In the genomic region with DNA sequence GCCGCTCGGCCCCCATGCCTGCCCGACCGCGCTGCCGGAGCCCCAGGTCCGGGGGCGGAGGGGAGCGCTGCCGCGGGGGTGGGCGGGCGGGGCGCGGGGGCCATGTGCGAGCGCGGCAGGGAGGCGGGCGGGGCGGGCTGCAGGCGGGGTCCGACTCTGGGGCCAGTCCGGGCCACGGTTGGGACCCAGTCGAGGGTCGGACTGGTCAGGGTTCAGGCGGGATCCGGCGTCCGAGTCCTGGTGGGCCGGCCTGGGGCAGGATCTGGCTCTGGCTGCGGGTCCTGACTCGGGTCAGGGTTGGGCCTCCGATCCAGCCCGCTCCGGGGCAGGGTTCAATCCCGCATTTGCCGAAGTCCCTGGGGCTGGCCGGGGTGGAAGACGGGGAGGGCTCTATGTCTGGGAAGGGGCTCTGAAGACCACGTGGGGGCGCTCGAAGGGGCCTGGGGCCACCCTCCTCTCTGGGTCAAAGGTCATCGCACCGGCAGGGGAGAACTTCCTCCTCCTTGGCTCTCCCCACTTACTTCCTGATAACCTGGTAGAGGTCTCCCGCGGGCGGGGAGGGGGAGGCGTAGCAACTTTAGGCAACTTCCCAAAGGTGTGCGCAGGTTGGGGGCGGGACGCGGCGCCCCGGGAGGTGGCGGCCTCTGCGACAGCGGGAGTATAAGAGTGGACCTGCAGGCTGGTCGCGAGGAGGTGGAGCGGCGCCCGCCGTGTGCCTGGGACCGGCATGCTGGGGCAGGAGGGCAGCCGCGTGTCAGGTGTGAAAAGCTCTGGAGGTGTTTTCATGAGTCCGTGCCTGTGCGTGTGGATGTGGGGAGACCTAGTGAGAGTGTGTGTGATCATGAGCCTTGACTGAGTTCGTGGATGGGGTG, we compare ENCODE assay signal across 8 cellular contexts. TPM values are rescaled to one million over a fixed set of nuclear protein-coding genes. Genes with fewer than 3 reads are reported as not detected.
DNase-seq lines count a peak whose midpoint lies in the region; ATAC-seq lines count a peak whose summit lies in the region.

No MANE protein-coding gene starts in this region.

- H3K27me3 Mint-ChIP-seq in naive thymus-derived CD8-positive, alpha-beta T cell, result peaks cover 1 to 7% (median 5%) of the 10 kb centered on the region in 5 donors

- H3K4me1 Mint-ChIP-seq in naive thymus-derived CD8-positive, alpha-beta T cell, result peaks cover 18 to 40% (median 34%) of the 10 kb centered on the region in 4 donors

- H3K4me1 ChIP-seq in NT2/D1 (ENCODE audit: insufficient read depth, insufficient read length) (peaks cover 15% of the 10 kb centered on the region), esophagus (ENCODE audit: control insufficient read depth in 2 of 2, insufficient read depth in 2 of 2, low read length in 1 of 2) (peaks cover 6 to 12% of the 10 kb centered on the region in 2 donors)

- peak overlapping the region; percentile 97 for H3K9ac ChIP-seq in NT2/D1 (ENCODE audit: insufficient read length, low read depth)

- peak; percentile 22 for ATAC-seq in HG03066 (IDR thresholded peaks at IDR 0.05; ENCODE audit: low read depth, unreplicated experiment)
- ATAC-seq in naive thymus-derived CD8-positive, alpha-beta T cell, result peak; percentile 20 to 26
- peak; percentile 15 for ATAC-seq in stimulated activated naive CD8-positive, alpha-beta T cell treated with anti-CD3 and anti-CD28 coated beads, Interleukin-15, Interleukin-2, amounts not matched to agents 100 U/mL and 50 U/mL, for 24 hours

- peak overlapping the region; percentile 82 for H3K4me3 ChIP-seq in NT2/D1 (ENCODE audit: insufficient read length, low read depth)
- H3K4me3 ChIP-seq in esophagus (ENCODE audit: low read depth in 1 of 2, low read length in 2 of 2), result peak overlapping the region; percentile 59 to 74

- POLR2A ChIA-PET in naive thymus-derived CD8-positive, alpha-beta T cell (lab: Charles Lee), result interaction anchor here (1.0 to 7.5 kb wide), 11 partner anchors 11 to 120 kb away, joined by 3 to 113 read pairs (median 7); partner anchors contain the start of genes BAD, FERMT3, GPR137 and PPP1R14B

- H3K36me3 Mint-ChIP-seq in naive thymus-derived CD8-positive, alpha-beta T cell, result peaks cover 0 to 13% (median 0%) of the 10 kb centered on the region in 3 donors

- peak overlapping the region; percentile 88 to 99 (median 96) for H3K4me3 Mint-ChIP-seq in naive thymus-derived CD8-positive, alpha-beta T cell

- WGBS in esophagus, 2 donors, result 0 to 1% methylated on average over 61 to 71 of the region's 71 CpGs

- peak overlapping the region; percentile 88 to 94 for H3K27ac ChIP-seq in esophagus (ENCODE audit: low read depth in 2 of 2, low read length in 1 of 2)

- DNase-seq in NCI-H2081 (lab: John Stamatoyannopoulos, UW) (peak; percentile 34 to 47), NCI-H2081 treated with DMSO at 0.1 percent for 48 hours (lab: John Stamatoyannopoulos, UW) (no peak), NT2/D1 (ENCODE audit: low read depth, low spot score) (peak; percentile 58)
- DNase-seq in activated CD8-positive, alpha-beta memory T cell treated with anti-CD3 and anti-CD28 coated beads, Interleukin-2, amount 50 U/mL, for 48 hours, result peak; percentile 84
- peak; percentile 53 to 85 (median 60) for DNase-seq in naive thymus-derived CD8-positive, alpha-beta T cell
- peak; percentile 77 for DNase-seq in stimulated activated naive CD8-positive, alpha-beta T cell treated with anti-CD3 and anti-CD28 coated beads, Interleukin-15, Interleukin-2, amounts not matched to agents 100 U/mL and 50 U/mL, for 24 hours

- H3K27me3 ChIP-seq in NT2/D1 (ENCODE audit: insufficient read depth, insufficient read length) (peaks cover 8% of the 10 kb centered on the region), esophagus (ENCODE audit: control insufficient read depth in 1 of 2, insufficient read depth in 2 of 2, low read length in 2 of 2) (no peaks in the 10 kb centered on the region)

- no peaks in the 10 kb centered on the region for H3K9me3 Mint-ChIP-seq in naive thymus-derived CD8-positive, alpha-beta T cell

- no peaks in the 10 kb centered on the region for H3K9me3 ChIP-seq in NT2/D1 (ENCODE audit: insufficient read depth, low read length)
- H3K9me3 ChIP-seq in esophagus (ENCODE audit: control insufficient read depth in 2 of 2, insufficient read depth in 1 of 2, low read depth in 1 of 2, low read length in 1 of 2), result no peaks in the 10 kb centered on the region

- peak overlapping the region; percentile 86 to 97 (median 94) for H3K27ac Mint-ChIP-seq in naive thymus-derived CD8-positive, alpha-beta T cell

- H3K36me3 ChIP-seq in NT2/D1 (ENCODE audit: insufficient read depth, insufficient read length, low read length) (peaks cover 13% of the 10 kb centered on the region), esophagus (ENCODE audit: control insufficient read depth in 2 of 2, insufficient read depth in 2 of 2, low read length in 1 of 2) (peaks cover 0 to 7% of the 10 kb centered on the region in 2 donors)

RNA-seq across cellular contexts. Expression of gene ESRRA, which starts 0.6 kb away (rescaled TPM):
- 10 to 100 TPM; 63.7 to 85.4 TPM for polyA plus RNA-seq in esophagus
- total RNA-seq in naive thymus-derived CD8-positive, alpha-beta T cell, result 10 to 100 TPM; 19.9 to 24.9 TPM
- 1 to 10 TPM; 3.5 to 9.1 (median 4.8) TPM for polyA plus RNA-seq in naive thymus-derived CD8-positive, alpha-beta T cell

RNA-seq across cellular contexts. Expression of gene CATSPERZ, which starts 5.8 kb away (rescaled TPM):
- under 1 TPM; 0.37 to 0.39 TPM for polyA plus RNA-seq in esophagus
- not detected for total RNA-seq in naive thymus-derived CD8-positive, alpha-beta T cell
- polyA plus RNA-seq in naive thymus-derived CD8-positive, alpha-beta T cell, result not detected

RNA-seq across cellular contexts. Expression of gene TRMT112, which starts 11.4 kb away (rescaled TPM):
- polyA plus RNA-seq in esophagus, result 100 to 1,000 TPM; 201 to 211 TPM
- total RNA-seq in naive thymus-derived CD8-positive, alpha-beta T cell, result 100 to 1,000 TPM; 159 to 162 TPM
- polyA plus RNA-seq in naive thymus-derived CD8-positive, alpha-beta T cell, result 100 to 1,000 TPM; 509 to 524 (median 515) TPM

RNA-seq across cellular contexts. Expression of gene PRDX5, which starts 12.0 kb away (rescaled TPM):
- polyA plus RNA-seq in esophagus, result 100 to 1,000 TPM; 442 to 808 TPM
- 10 to 100 TPM; 47.5 to 51.5 TPM for total RNA-seq in naive thymus-derived CD8-positive, alpha-beta T cell
- polyA plus RNA-seq in naive thymus-derived CD8-positive, alpha-beta T cell, result 100 to 1,000 TPM; 186 to 239 (median 206) TPM

RNA-seq across cellular contexts. Expression of gene KCNK4, which starts 14.8 kb away (rescaled TPM):
- polyA plus RNA-seq in esophagus, result not detected
- not detected for total RNA-seq in naive thymus-derived CD8-positive, alpha-beta T cell
- polyA plus RNA-seq in naive thymus-derived CD8-positive, alpha-beta T cell, result not detected

Comparison
In these comparisons a context has a peak if more than half of its experiments do, and no peak if none do; other contexts are left out.
1. RNA of gene ESRRA, which starts 0.6 kb away (polyA plus RNA-seq): 63.7 to 85.4 TPM in esophagus; 3.5 to 9.1 TPM in naive thymus-derived CD8-positive, alpha-beta T cell; every median in the first group is over 4 times any median in the second.
2. Peak in every context shown above with its lines, with median percentiles within 50 percentile points of each other: ATAC-seq.